Comparison of ENCODE assay signal across 9 cellular contexts in genomic region chr2:55420901-55421300, GRCh38. TPM values are rescaled to one million over a fixed set of nuclear protein-coding genes. Genes with fewer than 3 reads are reported as not detected.
DNase-seq lines count a peak whose midpoint lies in the region.
"Had no signal": no experiment of that assay in that cellular context is flagged by ENCODE, and none has a peak within 500 bp of the region (broad histone marks: within the 10 kb centered on the region; RNA-seq: fewer than 3 reads in every experiment).

No MANE protein-coding gene starts in this region.

- H3K4me3 Mint-ChIP-seq in T-helper 1 cell treated with Interleukin-12 subunit alpha and Interleukin-12 subunit beta and Interleukin-4 antibody, amounts not matched to agents 30 μg/mL and 1 μg/mL, for 36 hours = peak overlapping the region; percentile 75

- no peak overlapping the region for H3K27ac Mint-ChIP-seq in T-helper 1 cell treated with Interleukin-12 subunit alpha and Interleukin-12 subunit beta and Interleukin-4 antibody, amounts not matched to agents 30 μg/mL and 1 μg/mL, for 36 hours

- no peak overlapping the region for H3K27ac ChIP-seq in effector memory CD4-positive, alpha-beta T cell (ENCODE audit: insufficient read depth, low read length, poor library complexity, severe bottlenecking)
- H3K27ac ChIP-seq in skeletal muscle tissue (ENCODE audit: low read depth, low read length) = no peak overlapping the region

- peak overlapping the region in 2 of 3 donors; percentile 71 to 82 for H3K9ac ChIP-seq in skeletal muscle tissue (ENCODE audit: low read depth in 1 of 3, low read length in 3 of 3)

- DNase-seq in T-helper 1 cell (no peak), NCI-H69 (lab: John Stamatoyannopoulos, UW) (peak; percentile 29), GM19238 (ENCODE audit: insufficient read length, low spot score) (no peak), HUDEP-2 (lab: John Stamatoyannopoulos, UW; ENCODE audit: unreplicated experiment in 76 of 76) (no peak), MV-4-11 (lab: John Stamatoyannopoulos, UW) (no peak)
- DNase-seq in effector memory CD4-positive, alpha-beta T cell = no peak
- DNase-seq: NCI-H187 treated with DMSO at 0.1 percent for 48 hours had no signal

- no peaks in the 10 kb centered on the region for H3K36me3 ChIP-seq in effector memory CD4-positive, alpha-beta T cell (ENCODE audit: control insufficient read depth, insufficient read depth, low read length)
- no peaks in the 10 kb centered on the region for H3K36me3 ChIP-seq in skeletal muscle tissue (ENCODE audit: control insufficient read depth in 3 of 3, insufficient read depth in 3 of 3, low read length in 3 of 3)

- H3K9me3 ChIP-seq in effector memory CD4-positive, alpha-beta T cell (ENCODE audit: control insufficient read depth, low read length) = no peaks in the 10 kb centered on the region
- no peaks in the 10 kb centered on the region for H3K9me3 ChIP-seq in skeletal muscle tissue (ENCODE audit: control insufficient read depth in 3 of 3, low read length in 3 of 3)

- no peaks in the 10 kb centered on the region for H3K36me3 Mint-ChIP-seq in T-helper 1 cell treated with Interleukin-12 subunit alpha and Interleukin-12 subunit beta and Interleukin-4 antibody, amounts not matched to agents 30 μg/mL and 1 μg/mL, for 36 hours (ENCODE audit: low read depth)

- no peaks in the 10 kb centered on the region for H3K27me3 ChIP-seq in effector memory CD4-positive, alpha-beta T cell (replicated peaks; ENCODE audit: control insufficient read depth, insufficient read depth, low read length, poor library complexity, severe bottlenecking)
- no peaks in the 10 kb centered on the region for H3K27me3 ChIP-seq in skeletal muscle tissue (ENCODE audit: control insufficient read depth in 3 of 3, insufficient read depth in 3 of 3, low read length in 3 of 3)

- no peaks in the 10 kb centered on the region for H3K4me1 ChIP-seq in effector memory CD4-positive, alpha-beta T cell (ENCODE audit: control insufficient read depth, insufficient read depth, low read length, poor library complexity, severe bottlenecking)
- H3K4me1 ChIP-seq in skeletal muscle tissue (ENCODE audit: control insufficient read depth in 3 of 3, insufficient read depth in 3 of 3, low read length in 3 of 3) = peaks cover 0 to 4% (median 2%) of the 10 kb centered on the region in 3 donors

- H3K4me3 ChIP-seq in effector memory CD4-positive, alpha-beta T cell (ENCODE audit: insufficient read depth, low read depth, low read length, poor library complexity, severe bottlenecking) = peak overlapping the region; percentile 83
- H3K4me3 ChIP-seq in skeletal muscle tissue (ENCODE audit: low read length in 3 of 3) = peak overlapping the region in 2 of 3 donors; percentile 43 to 95

- H3K9me3 Mint-ChIP-seq in T-helper 1 cell treated with Interleukin-12 subunit alpha and Interleukin-12 subunit beta and Interleukin-4 antibody, amounts not matched to agents 30 μg/mL and 1 μg/mL, for 36 hours = no peaks in the 10 kb centered on the region

- H3K27me3 Mint-ChIP-seq in T-helper 1 cell treated with Interleukin-12 subunit alpha and Interleukin-12 subunit beta and Interleukin-4 antibody, amounts not matched to agents 30 μg/mL and 1 μg/mL, for 36 hours (ENCODE audit: low read depth) = peaks cover 47% of the 10 kb centered on the region

- peaks cover 27% of the 10 kb centered on the region for H3K4me1 Mint-ChIP-seq in T-helper 1 cell treated with Interleukin-12 subunit alpha and Interleukin-12 subunit beta and Interleukin-4 antibody, amounts not matched to agents 30 μg/mL and 1 μg/mL, for 36 hours (ENCODE audit: low read depth)

RNA-seq across cellular contexts. Expression of gene CCDC88A, which starts 1.2 kb away (rescaled TPM):
- 48.5 TPM for total RNA-seq in skeletal muscle tissue
